Comparison of ENCODE assay signal across 32 cellular contexts in genomic region chr21:42764883-42765282, GRCh38.
"Had no signal": no experiment of that assay in that cellular context is flagged by ENCODE, and none has a peak within 500 bp of the region (broad histone marks: within the 10 kb centered on the region; RNA-seq: fewer than 3 reads in every experiment).

No MANE protein-coding gene starts in this region.

- H3K4me3 ChIP-seq: adrenal gland, coronary artery, dorsolateral prefrontal cortex had no signal

- H3K27me3 Mint-ChIP-seq: activated B cell treated with CpG ODN at 0.5 μM for 24 hours; activated CD4-positive, alpha-beta memory T cell treated with anti-CD3 and anti-CD28 coated beads, Interleukin-2, amount 10 ng/mL, durations not matched to agents 7 days and 5 days; activated naive CD4-positive, alpha-beta T cell treated with anti-CD3 and anti-CD28 coated beads, Interleukin-2, amount 50 U/mL, for 24 hours; activated naive CD8-positive, alpha-beta T cell treated with anti-CD3 and anti-CD28 coated beads for 36 hours; activated naive CD8-positive, alpha-beta T cell treated with anti-CD3 and anti-CD28 coated beads, Interleukin-2, amount 50 U/mL, for 24 hours; dendritic cell treated with granulocyte-macrophage colony-stimulating factor and Interleukin-4, amounts not matched to agents 40 ng/mL and 50 ng/mL, for 4 days had no signal

- DNase-seq: activated B cell treated with CpG ODN at 0.5 μM for 24 hours; activated CD4-positive, alpha-beta memory T cell treated with anti-CD3 and anti-CD28 coated beads, Interleukin-2, amount 10 ng/mL, durations not matched to agents 7 days and 5 days; activated CD4-positive, alpha-beta T cell treated with anti-CD3 and anti-CD28 coated beads for 48 hours; activated CD8-positive, alpha-beta memory T cell treated with anti-CD3 and anti-CD28 coated beads for 24 hours; activated effector memory CD4-positive, alpha-beta T cell treated with anti-CD3 and anti-CD28 coated beads, Interleukin-2, amount 50 U/mL, for 16 hours; activated naive CD4-positive, alpha-beta T cell treated with anti-CD3 and anti-CD28 coated beads for 36 hours; activated naive CD8-positive, alpha-beta T cell treated with anti-CD3 and anti-CD28 coated beads for 36 hours; activated naive CD8-positive, alpha-beta T cell treated with anti-CD3 and anti-CD28 coated beads, Interleukin-2, amount 50 U/mL, for 24 hours; activated T-cell treated with anti-CD3 and anti-CD28 coated beads, Interleukin-2, amount 50 U/mL, for 4 hours; adrenal gland; amygdala; aorta; brain microvascular endothelial cell; dorsolateral prefrontal cortex; effector memory CD4-positive, alpha-beta T cell; endodermal cell; foreskin fibroblast; head of caudate nucleus; hippocampal formation; T-helper 1 cell; T1000; WERI-Rb-1 had no signal

- H3K4me3 Mint-ChIP-seq: activated B cell treated with CpG ODN at 0.5 μM for 24 hours; activated CD4-positive, alpha-beta memory T cell treated with anti-CD3 and anti-CD28 coated beads, Interleukin-2, amount 10 ng/mL, durations not matched to agents 7 days and 5 days; activated naive CD4-positive, alpha-beta T cell treated with anti-CD3 and anti-CD28 coated beads for 36 hours; activated naive CD4-positive, alpha-beta T cell treated with anti-CD3 and anti-CD28 coated beads, Interleukin-2, amount 50 U/mL, for 24 hours; activated naive CD8-positive, alpha-beta T cell treated with anti-CD3 and anti-CD28 coated beads for 36 hours; activated naive CD8-positive, alpha-beta T cell treated with anti-CD3 and anti-CD28 coated beads, Interleukin-2, amount 50 U/mL, for 24 hours; activated T-cell treated with anti-CD3 and anti-CD28 coated beads, Interleukin-2, amount 50 U/mL, for 4 hours; activated T-helper 1 cell treated with anti-CD3 and anti-CD28 coated beads, Interleukin-12 subunit alpha, Interleukin-12 subunit beta, Interleukin-2, Interleukin-4 antibody, amounts not matched to agents 30 ng/mL and 10 ng/mL and 1 ng/mL, durations not matched to agents 14 hours and 24 hours and 36 hours; central memory CD8-positive, alpha-beta T cell; dendritic cell treated with granulocyte-macrophage colony-stimulating factor and Interleukin-4, amounts not matched to agents 40 ng/mL and 50 ng/mL, for 4 days; endodermal cell had no signal

- H3K4me1 ChIP-seq: adrenal gland had no signal

- H3K27me3 ChIP-seq: adrenal gland, brain microvascular endothelial cell, dorsolateral prefrontal cortex had no signal

- H3K27ac ChIP-seq: adrenal gland, brain microvascular endothelial cell, coronary artery, dorsolateral prefrontal cortex, WERI-Rb-1 had no signal

- H3K4me1 Mint-ChIP-seq: activated B cell treated with CpG ODN at 0.5 μM for 24 hours; activated CD4-positive, alpha-beta memory T cell treated with anti-CD3 and anti-CD28 coated beads, Interleukin-2, amount 10 ng/mL, durations not matched to agents 7 days and 5 days; activated naive CD4-positive, alpha-beta T cell treated with anti-CD3 and anti-CD28 coated beads, Interleukin-2, amount 50 U/mL, for 24 hours; activated naive CD8-positive, alpha-beta T cell treated with anti-CD3 and anti-CD28 coated beads for 36 hours; activated naive CD8-positive, alpha-beta T cell treated with anti-CD3 and anti-CD28 coated beads, Interleukin-2, amount 50 U/mL, for 24 hours; central memory CD8-positive, alpha-beta T cell had no signal

- ATAC-seq: activated CD4-positive, CD25-positive, alpha-beta regulatory T cell treated with anti-CD3 and anti-CD28 coated beads, Interleukin-2, amount 50 U/mL, for 24 hours; activated naive CD8-positive, alpha-beta T cell treated with anti-CD3 and anti-CD28 coated beads, Interleukin-2, amount 50 U/mL, for 24 hours; activated T-cell treated with anti-CD3 and anti-CD28 coated beads, Interleukin-2, amount 50 U/mL, for 4 hours; esophagus mucosa had no signal

- FAIRE-seq: bronchial epithelial cell, frontal cortex had no signal

- H3K9me3 ChIP-seq: adrenal gland had no signal

- H3K27ac Mint-ChIP-seq: activated B cell treated with CpG ODN at 0.5 μM for 24 hours; activated CD4-positive, alpha-beta memory T cell treated with anti-CD3 and anti-CD28 coated beads, Interleukin-2, amount 10 ng/mL, durations not matched to agents 7 days and 5 days; activated naive CD4-positive, alpha-beta T cell treated with anti-CD3 and anti-CD28 coated beads for 36 hours; activated naive CD4-positive, alpha-beta T cell treated with anti-CD3 and anti-CD28 coated beads, Interleukin-2, amount 50 U/mL, for 24 hours; activated naive CD8-positive, alpha-beta T cell treated with anti-CD3 and anti-CD28 coated beads for 36 hours; activated naive CD8-positive, alpha-beta T cell treated with anti-CD3 and anti-CD28 coated beads, Interleukin-2, amount 50 U/mL, for 24 hours; activated T-helper 1 cell treated with anti-CD3 and anti-CD28 coated beads, Interleukin-12 subunit alpha, Interleukin-12 subunit beta, Interleukin-2, Interleukin-4 antibody, amounts not matched to agents 30 ng/mL and 10 ng/mL and 1 ng/mL, durations not matched to agents 14 hours and 24 hours and 36 hours; activated T-helper 2 cell treated with anti-CD3 and anti-CD28 coated beads, Interferon-gamma antibody, Interleukin-2, Interleukin-4, amounts not matched to agents 10 μg/mL and 5 μg/mL and 100 μg/mL, durations not matched to agents 14 hours and 24 hours and 36 hours; dendritic cell treated with granulocyte-macrophage colony-stimulating factor and Interleukin-4, amounts not matched to agents 40 ng/mL and 50 ng/mL, for 4 days; endodermal cell had no signal

- H3K9me3 Mint-ChIP-seq: activated B cell treated with CpG ODN at 0.5 μM for 24 hours; activated CD4-positive, alpha-beta memory T cell treated with anti-CD3 and anti-CD28 coated beads, Interleukin-2, amount 10 ng/mL, durations not matched to agents 7 days and 5 days; activated naive CD4-positive, alpha-beta T cell treated with anti-CD3 and anti-CD28 coated beads for 36 hours; activated naive CD4-positive, alpha-beta T cell treated with anti-CD3 and anti-CD28 coated beads, Interleukin-2, amount 50 U/mL, for 24 hours; activated naive CD8-positive, alpha-beta T cell treated with anti-CD3 and anti-CD28 coated beads for 36 hours; activated naive CD8-positive, alpha-beta T cell treated with anti-CD3 and anti-CD28 coated beads, Interleukin-2, amount 50 U/mL, for 24 hours; activated T-cell treated with anti-CD3 and anti-CD28 coated beads, Interleukin-2, amount 50 U/mL, for 4 hours; activated T-helper 1 cell treated with anti-CD3 and anti-CD28 coated beads, Interleukin-12 subunit alpha, Interleukin-12 subunit beta, Interleukin-2, Interleukin-4 antibody, amounts not matched to agents 30 ng/mL and 10 ng/mL and 1 ng/mL, durations not matched to agents 14 hours and 24 hours and 36 hours; activated T-helper 2 cell treated with anti-CD3 and anti-CD28 coated beads, Interferon-gamma antibody, Interleukin-2, Interleukin-4, amounts not matched to agents 10 μg/mL and 5 μg/mL and 100 μg/mL, durations not matched to agents 14 hours and 24 hours and 36 hours; central memory CD8-positive, alpha-beta T cell; dendritic cell treated with granulocyte-macrophage colony-stimulating factor and Interleukin-4, amounts not matched to agents 40 ng/mL and 50 ng/mL, for 4 days; endodermal cell had no signal

- H3K36me3 ChIP-seq: brain microvascular endothelial cell had no signal
